8 cellular contexts compared by ENCODE assay signal in genomic region chr17:41666708-41667279, GRCh38. TPM values are rescaled to one million over a fixed set of nuclear protein-coding genes. Genes with fewer than 3 reads are reported as not detected.
DNase-seq lines count a peak whose midpoint lies in the region; ATAC-seq and TF ChIP-seq lines count a peak whose summit lies in the region.

No MANE protein-coding gene starts in this region.

- peak; percentile 76 to 90 (median 84) for DNase-seq in CD4-positive, alpha-beta T cell
- DNase-seq in GM20000 (ENCODE audit: low spot score) (peak; percentile 86), RKO (ENCODE audit: low spot score) (peak; percentile 79), fibroblast of the conjunctiva (ENCODE audit: low read depth) (peak; percentile 39), neural crest cell (ENCODE audit: low read depth, low spot score) (peak; percentile 89), stomach (peak; percentile 88)

- H3K27ac Mint-ChIP-seq in CD4-positive, alpha-beta T cell, result peak overlapping the region; percentile 90
- H3K27ac Mint-ChIP-seq in activated T-helper 17 cell treated with anti-CD3 and anti-CD28 coated beads, Interleukin-2, amount 50 U/mL, for 72 hours, result peak overlapping the region; percentile 97
- H3K27ac Mint-ChIP-seq in neural crest cell (ENCODE audit: unreplicated experiment), result no peak overlapping the region

- TF ChIP-seq CTCF in CD4-positive, alpha-beta T cell (IDR thresholded peaks at IDR 0.05), result peak; percentile 85
- TF ChIP-seq CTCF in GM20000 (IDR thresholded peaks at IDR 0.05; ENCODE audit: extremely low read depth, missing control alignments) (peak; percentile 87), neural crest cell (conservative IDR thresholded peaks at IDR 0.05) (peak; percentile 96), stomach (IDR thresholded peaks at IDR 0.05) (peak in 5 of 7 experiments; percentile 97 to 98 (median 97))

- H3K36me3 ChIP-seq in KOPT-K1 (ENCODE audit: insufficient read depth, low read length) (no peaks in the 10 kb centered on the region), stomach (no peaks in the 10 kb centered on the region)

- no peaks in the 10 kb centered on the region for H3K36me3 Mint-ChIP-seq in CD4-positive, alpha-beta T cell (ENCODE audit: low read depth)
- peaks cover 6% of the 10 kb centered on the region for H3K36me3 Mint-ChIP-seq in activated T-helper 17 cell treated with anti-CD3 and anti-CD28 coated beads, Interleukin-2, amount 50 U/mL, for 72 hours (ENCODE audit: low read depth)
- no peaks in the 10 kb centered on the region for H3K36me3 Mint-ChIP-seq in neural crest cell (ENCODE audit: low read depth)

- H3K4me1 ChIP-seq in stomach, result peaks cover 22 to 41% (median 25%) of the 10 kb centered on the region in 4 donors

- H3K27ac ChIP-seq in CD4-positive, alpha-beta T cell (ENCODE audit: low read depth, low read length), result peak overlapping the region; percentile 99
- H3K27ac ChIP-seq in KOPT-K1 (ENCODE audit: low read depth, low read length, poor library complexity, severe bottlenecking) (peak overlapping the region; percentile 68), stomach (peak overlapping the region; percentile 78 to 88 (median 86))

- peak overlapping the region; percentile 49 to 54 (median 51) for H3K4me3 ChIP-seq in stomach

- intact Hi-C loops in CD4-positive, alpha-beta T cell (cut with DNase I, micrococcal nuclease), result loop anchor here (1.0 to 10.0 kb wide), 9 partner anchors 18 to 1308 kb away; partner anchors contain the start of gene EIF1 (in 1 of the 2)
- intact Hi-C loops in stomach (cut with DNase I; ENCODE audit: low total_unique reads), result loop anchor here (10.0 kb wide), 1 partner anchor 862 kb away; no protein-coding TSS in a partner anchor

- H3K9me3 ChIP-seq in CD4-positive, alpha-beta T cell (ENCODE audit: control insufficient read depth, low read length), result no peaks in the 10 kb centered on the region
- H3K9me3 ChIP-seq in KOPT-K1 (ENCODE audit: insufficient read depth, low read length, poor library complexity, severe bottlenecking), result no peaks in the 10 kb centered on the region
- no peaks in the 10 kb centered on the region for H3K9me3 ChIP-seq in stomach

- CTCF ChIA-PET in CD4-positive, alpha-beta T cell (lab: Charles Lee), result interaction anchor here (0.7 to 4.1 kb wide), 12 partner anchors 10 to 1047 kb away, joined by 3 to 65 read pairs (median 12); partner anchors contain the start of gene EIF1

- H3K9me3 Mint-ChIP-seq in CD4-positive, alpha-beta T cell, result no peaks in the 10 kb centered on the region
- H3K9me3 Mint-ChIP-seq in activated T-helper 17 cell treated with anti-CD3 and anti-CD28 coated beads, Interleukin-2, amount 50 U/mL, for 72 hours, result no peaks in the 10 kb centered on the region
- no peaks in the 10 kb centered on the region for H3K9me3 Mint-ChIP-seq in neural crest cell

- peak overlapping the region; percentile 87 for H3K4me3 Mint-ChIP-seq in CD4-positive, alpha-beta T cell
- H3K4me3 Mint-ChIP-seq in activated T-helper 17 cell treated with anti-CD3 and anti-CD28 coated beads, Interleukin-2, amount 50 U/mL, for 72 hours, result peak overlapping the region; percentile 93
- H3K4me3 Mint-ChIP-seq in neural crest cell, result peak overlapping the region; percentile 83

- POLR2A ChIA-PET in CD4-positive, alpha-beta T cell (lab: Charles Lee), result interaction anchor here (0.5 to 6.1 kb wide), 13 partner anchors 12 to 1019 kb away, joined by 4 to 181 read pairs (median 7); partner anchors contain the start of genes EIF1, KRTAP16-1 and SMARCE1

- peaks cover 41% of the 10 kb centered on the region for H3K4me1 Mint-ChIP-seq in CD4-positive, alpha-beta T cell (ENCODE audit: low read depth)
- H3K4me1 Mint-ChIP-seq in activated T-helper 17 cell treated with anti-CD3 and anti-CD28 coated beads, Interleukin-2, amount 50 U/mL, for 72 hours, result peaks cover 32% of the 10 kb centered on the region
- peaks cover 15% of the 10 kb centered on the region for H3K4me1 Mint-ChIP-seq in neural crest cell

- peak; percentile 63 for ATAC-seq in CD4-positive, alpha-beta T cell (ENCODE audit: poor library complexity)
- peak; percentile 53 for ATAC-seq in activated T-helper 17 cell treated with anti-CD3 and anti-CD28 coated beads, Interleukin-2, amount 50 U/mL, for 72 hours (replicated peaks)

- WGBS in stomach, 5 donors, result 0 to 3% (median 2%) methylated on average over 21 to 23 of the region's 23 CpGs

- H3K27me3 ChIP-seq in CD4-positive, alpha-beta T cell (ENCODE audit: control insufficient read depth, insufficient read depth, low read length), result no peaks in the 10 kb centered on the region
- H3K27me3 ChIP-seq in stomach, result no peaks in the 10 kb centered on the region

- TF ChIP-seq POLR2A in stomach (IDR thresholded peaks at IDR 0.05), result no peak

- no peak for TF ChIP-seq EP300 in stomach (IDR thresholded peaks at IDR 0.05)

- H3K27me3 Mint-ChIP-seq in CD4-positive, alpha-beta T cell, result no peaks in the 10 kb centered on the region
- H3K27me3 Mint-ChIP-seq in activated T-helper 17 cell treated with anti-CD3 and anti-CD28 coated beads, Interleukin-2, amount 50 U/mL, for 72 hours, result no peaks in the 10 kb centered on the region
- peaks cover 34% of the 10 kb centered on the region for H3K27me3 Mint-ChIP-seq in neural crest cell (ENCODE audit: low read depth)

RNA-seq across cellular contexts. Expression of gene EIF1, which starts 21.9 kb away (rescaled TPM):
- total RNA-seq in CD4-positive, alpha-beta T cell, result 1,000 to 10,000 TPM; 3,351 to 3,391 TPM
- 100 to 1,000 TPM; 925 to 935 TPM for total RNA-seq in activated T-helper 17 cell treated with anti-CD3 and anti-CD28 coated beads, Interleukin-2, amount 50 U/mL, for 72 hours
- 617 and 620 TPM in 2 replicates for total RNA-seq in neural crest cell
- 100 to 1,000 TPM in 3 of 5 donors, 10 to 100 TPM in 2; 62.4 to 255 (median 187) TPM for total RNA-seq in stomach
- 100 to 1,000 TPM; 333 to 972 (median 834) TPM for polyA plus RNA-seq in stomach

RNA-seq across cellular contexts. Expression of gene KRT17, which starts 42.4 kb away (rescaled TPM):
- total RNA-seq in CD4-positive, alpha-beta T cell, result not detected
- total RNA-seq in activated T-helper 17 cell treated with anti-CD3 and anti-CD28 coated beads, Interleukin-2, amount 50 U/mL, for 72 hours, result 1 to 10 TPM in 1 of 2 donors, under 1 TPM in 1; 0.58 to 2.5 TPM
- total RNA-seq in neural crest cell (not detected in 2 replicates), stomach (10 to 100 TPM in 2 of 5 donors, 1 to 10 TPM in 2, not detected in 1; 1.6 to 13.6 (median 8.1) TPM)
- 10 to 100 TPM in 1 of 3 donors, 1 to 10 TPM in 2; 2.0 to 14.2 (median 6.0) TPM for polyA plus RNA-seq in stomach

RNA-seq across cellular contexts. Expression of gene GAST, which starts 45.3 kb away (rescaled TPM):
- not detected for total RNA-seq in CD4-positive, alpha-beta T cell
- total RNA-seq in activated T-helper 17 cell treated with anti-CD3 and anti-CD28 coated beads, Interleukin-2, amount 50 U/mL, for 72 hours, result not detected
- total RNA-seq in neural crest cell (not detected in 2 replicates), stomach (10 to 100 TPM in 1 of 5 donors, not detected in 4; 32.7 TPM)
- polyA plus RNA-seq in stomach, result 1 to 10 TPM in 1 of 3 donors, not detected in 2; 1.3 TPM

RNA-seq across cellular contexts. Expression of gene KRT16, which starts 54.2 kb away (rescaled TPM):
- not detected for total RNA-seq in CD4-positive, alpha-beta T cell
- total RNA-seq in activated T-helper 17 cell treated with anti-CD3 and anti-CD28 coated beads, Interleukin-2, amount 50 U/mL, for 72 hours, result not detected
- total RNA-seq in neural crest cell, result not detected in 2 replicates
- total RNA-seq in stomach, result 1 to 10 TPM in 1 of 5 donors, not detected in 4; 1.1 TPM
- 10 to 100 TPM in 1 of 3 donors, 1 to 10 TPM in 1, not detected in 1; 1.3 to 32.8 TPM for polyA plus RNA-seq in stomach

Comparison
In these comparisons a context has a peak if more than half of its experiments do, and no peak if none do; other contexts are left out.
1. Peak in every context shown above with its lines: DNase-seq, ATAC-seq, H3K4me3 ChIP-seq and H3K27ac ChIP-seq.
2. DNase-seq: peak in every context shown above with its lines; median percentile 89 in neural crest cell; 88 in stomach; 86 in GM20000; 84 in CD4-positive, alpha-beta T cell; 79 in RKO; 39 in fibroblast of the conjunctiva.